27 cellular contexts compared by ENCODE assay signal in the genomic region with DNA sequence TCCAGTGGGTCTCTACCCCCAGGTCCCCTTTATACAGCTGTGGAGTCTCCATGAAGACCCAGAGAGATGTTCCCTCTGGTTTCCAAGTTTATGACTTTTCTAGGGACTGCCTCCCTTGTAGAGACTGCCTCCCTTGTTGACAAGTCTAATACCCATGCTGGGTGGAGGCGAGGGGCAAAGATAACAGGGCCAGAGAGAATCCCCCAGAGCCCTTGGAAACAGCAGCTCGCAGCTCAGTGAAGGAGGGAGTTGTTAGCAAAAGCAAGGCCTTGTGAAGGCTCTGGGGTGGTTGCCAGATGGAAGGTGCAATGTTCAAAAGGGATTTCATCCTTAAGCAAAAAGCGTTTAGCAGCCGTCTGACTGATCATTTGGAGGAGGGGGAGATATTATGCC.
A peak's percentile ranks its signal among the peaks of the same experiment; 100 is the strongest.
DNase-seq lines count a peak whose midpoint lies in the region; ATAC-seq and TF ChIP-seq lines count a peak whose summit lies in the region.
"Had no signal": no experiment of that assay in that cellular context is flagged by ENCODE, and none has a peak within 500 bp of the region (broad histone marks: within the 10 kb centered on the region; RNA-seq: fewer than 3 reads in every experiment).

No MANE protein-coding gene starts in this region.

- H3K4me3 ChIP-seq in mesodermal cell (ENCODE audit: extremely low read depth, insufficient read depth, low read length, poor library complexity, severe bottlenecking): no peak overlapping the region
- H3K4me3 ChIP-seq: BLaER1 treated with 17β-estradiol and CSF1 and Interleukin-3, amounts not matched to agents 10 nM and 100 nM had no signal

- peak overlapping the region; percentile 34 for H3K27ac Mint-ChIP-seq in glutamatergic neuron (ENCODE audit: unreplicated experiment)
- H3K27ac Mint-ChIP-seq: CD4-positive, alpha-beta memory T cell; T-helper 1 cell treated with Interleukin-12 subunit alpha and Interleukin-12 subunit beta and Interleukin-4 antibody, amounts not matched to agents 30 μg/mL and 1 μg/mL, for 36 hours had no signal

- H3K9me3 ChIP-seq in mesodermal cell (ENCODE audit: control insufficient read depth, low read length): no peaks in the 10 kb centered on the region
- H3K9me3 ChIP-seq: BLaER1 treated with 17β-estradiol and CSF1 and Interleukin-3, amounts not matched to agents 10 nM and 100 nM; SK-N-SH had no signal

- H3K4me1 Mint-ChIP-seq in glutamatergic neuron (ENCODE audit: low read depth, unreplicated experiment): peaks cover 8% of the 10 kb centered on the region
- H3K4me1 Mint-ChIP-seq: CD4-positive, alpha-beta memory T cell had no signal

- no peak for ATAC-seq in HG03135 (IDR thresholded peaks at IDR 0.05; ENCODE audit: unreplicated experiment)
- no peak for ATAC-seq in HG03342 (IDR thresholded peaks at IDR 0.05; ENCODE audit: unreplicated experiment)
- no peak for ATAC-seq in GM18868 (IDR thresholded peaks at IDR 0.05; ENCODE audit: unreplicated experiment)
- ATAC-seq: PC-3 had no signal

- DNase-seq in ELF-1 (ENCODE audit: low read depth, low spot score) (peak; percentile 32), NCI-H524 treated with DMSO at 0.1 percent for 48 hours (lab: John Stamatoyannopoulos, UW) (peak; percentile 79), glutamatergic neuron (no peak), DMS53 (lab: John Stamatoyannopoulos, UW) (no peak)
- DNase-seq: AML-193; Calu3; CD4-positive, alpha-beta memory T cell; DND-41; HCEC 1CT; IMR-90; MM.1S; NCI-H1694; NCI-H2081; NCI-H2227 treated with DMSO at 0.1 percent for 48 hours; NCI-H510A; NCI-H748 treated with DMSO at 0.1 percent for 48 hours; NK-92 treated with Interleukin-12 subunit alpha and Interleukin-12 subunit beta, amount 100 ng/mL, for 24 hours; PC-3; SK-N-SH; SW 1271 had no signal

- no peaks in the 10 kb centered on the region for H3K36me3 ChIP-seq in mesodermal cell (ENCODE audit: control insufficient read depth, insufficient read depth, low read length)
- H3K36me3 ChIP-seq: BLaER1 treated with 17β-estradiol and CSF1 and Interleukin-3, amounts not matched to agents 10 nM and 100 nM had no signal

- no peak for TF ChIP-seq CTCF in glutamatergic neuron (IDR thresholded peaks at IDR 0.05; ENCODE audit: partially characterized antibody, unreplicated experiment)

- no peak overlapping the region for H3K4me3 Mint-ChIP-seq in glutamatergic neuron (ENCODE audit: unreplicated experiment)
- H3K4me3 Mint-ChIP-seq: CD4-positive, alpha-beta memory T cell; T-helper 1 cell treated with Interleukin-12 subunit alpha and Interleukin-12 subunit beta and Interleukin-4 antibody, amounts not matched to agents 30 μg/mL and 1 μg/mL, for 36 hours had no signal

- peaks cover under 1% of the 10 kb centered on the region for H3K9me3 Mint-ChIP-seq in glutamatergic neuron (ENCODE audit: unreplicated experiment)
- H3K9me3 Mint-ChIP-seq: T-helper 1 cell treated with Interleukin-12 subunit alpha and Interleukin-12 subunit beta and Interleukin-4 antibody, amounts not matched to agents 30 μg/mL and 1 μg/mL, for 36 hours had no signal

- peaks cover 1% of the 10 kb centered on the region for H3K27me3 Mint-ChIP-seq in glutamatergic neuron (ENCODE audit: unreplicated experiment)

- peaks cover 2% of the 10 kb centered on the region for H3K4me1 ChIP-seq in mesodermal cell (ENCODE audit: control insufficient read depth, insufficient read depth, low read length, poor library complexity, severe bottlenecking)

- peak overlapping the region; percentile 41 for H3K27ac ChIP-seq in mesodermal cell (ENCODE audit: low read depth, low read length, severe bottlenecking)
- H3K27ac ChIP-seq: BLaER1 treated with 17β-estradiol and CSF1 and Interleukin-3, amounts not matched to agents 10 nM and 100 nM; KMS-11 had no signal

- H3K36me3 Mint-ChIP-seq in glutamatergic neuron (ENCODE audit: unreplicated experiment): no peaks in the 10 kb centered on the region
- H3K36me3 Mint-ChIP-seq: CD4-positive, alpha-beta memory T cell had no signal

- 33 to 84% methylated on average over 1 to 3 of the region's 4 CpGs for WGBS in mesodermal cell (ENCODE audit: insufficient coverage in 2 of 2), 2 experiments

Comparison
In these comparisons a context has a peak if more than half of its experiments do, and no peak if none do; other contexts are left out.
1. DNase-seq: peak in ELF-1 (single experiment) and NCI-H524 treated with DMSO at 0.1 percent for 48 hours (single experiment); none in glutamatergic neuron (single experiment) and DMS53 (single experiment).